ENCODE assay signal across 17 cellular contexts in the genomic region with DNA sequence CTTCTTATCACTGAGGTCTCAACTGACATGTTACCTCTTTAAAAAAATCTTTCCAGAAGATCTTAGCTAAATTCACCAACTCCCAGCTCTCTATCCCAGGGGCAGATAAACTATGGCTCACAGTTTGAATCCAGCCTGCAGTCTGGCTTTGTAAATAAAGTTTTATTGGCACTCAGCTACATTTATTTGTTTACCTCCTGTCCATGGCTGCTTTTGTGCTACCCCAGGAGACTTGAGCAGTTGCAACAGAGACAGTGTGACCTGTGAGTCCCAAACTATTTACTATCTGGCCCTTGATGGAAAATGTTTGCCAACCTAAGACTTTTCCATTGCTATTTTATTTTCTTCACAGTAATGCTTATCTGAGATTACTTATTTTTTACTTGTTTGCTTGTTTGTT.
A peak's percentile ranks its signal among the peaks of the same experiment; 100 is the strongest.
DNase-seq lines count a peak whose midpoint lies in the region; ATAC-seq, FAIRE-seq and TF ChIP-seq lines count a peak whose summit lies in the region.
"Had no signal": no experiment of that assay in that cellular context is flagged by ENCODE, and none has a peak within 500 bp of the region (broad histone marks: within the 10 kb centered on the region; RNA-seq: fewer than 3 reads in every experiment).

No MANE protein-coding gene starts in this region.

- in situ Hi-C loops in GM12878 (cut with MboI), result no loop called here

- BruUV-seq in GM12878 (replicated peaks; lab: Mats Ljungman, UMichigan), result no TSS peak

- H3K4me2 ChIP-seq in GM12878 (ENCODE audit: control insufficient read depth, insufficient read depth), result no peak overlapping the region

- ATAC-seq in activated CD4-positive, alpha-beta T cell treated with anti-CD3 and anti-CD28 coated beads for 36 hours, result no peak
- no peak for ATAC-seq in GM12878
- ATAC-seq in right cardiac atrium, result no peak

- H3K9ac ChIP-seq in GM12878 (ENCODE audit: control insufficient read depth, insufficient read depth, low read length), result no peak overlapping the region

- TF ChIP-seq EP300 in GM12878 (IDR thresholded peaks at IDR 0.05; ENCODE audit: borderline replicate concordance in 1 of 2, control insufficient read depth in 1 of 2, low read depth in 2 of 2, low read length in 2 of 2), result no peak

- no peaks in the 10 kb centered on the region for H3K27me3 ChIP-seq in GM12878 (replicated peaks in 1 of 2; ENCODE audit: control insufficient read depth in 2 of 2, insufficient read depth in 2 of 2, low read length in 1 of 2)
- H3K27me3 ChIP-seq in right cardiac atrium (ENCODE audit: control insufficient read depth, insufficient read depth), result no peaks in the 10 kb centered on the region
- no peaks in the 10 kb centered on the region for H3K27me3 ChIP-seq in BE2C

- POLR2A ChIA-PET in activated CD4-positive, alpha-beta T cell treated with anti-CD3 and anti-CD28 coated beads for 36 hours (lab: Charles Lee), result no interaction called here
- POLR2A ChIA-PET in GM12878 (lab: Charles Lee), result no interaction called here

- H3K79me2 ChIP-seq in GM12878 (ENCODE audit: control insufficient read depth, insufficient read depth, low read length), result no peaks in the 10 kb centered on the region

- no peak for TF ChIP-seq RAD21 in GM12878 (IDR thresholded peaks at IDR 0.05; ENCODE audit: insufficient read depth, low read depth, low read length)

- no peak for DNase-seq in activated CD4-positive, alpha-beta T cell treated with anti-CD3 and anti-CD28 coated beads for 36 hours
- DNase-seq in activated CD4-positive, alpha-beta T cell treated with anti-CD3 and anti-CD28 coated beads, Interleukin-2, amount 50 U/mL, for 4 hours, result no peak
- peak; percentile 62 for DNase-seq in LNCaP clone FGC (ENCODE audit: low read depth)
- no peak for DNase-seq in GM12878 (ENCODE audit: low read depth, low spot score)
- no peak for DNase-seq in progenitor cell of endocrine pancreas (ENCODE audit: low spot score, unreplicated experiment)
- DNase-seq in right cardiac atrium, result no peak
- DNase-seq in BE2C, result no peak
- DNase-seq: 8988T; C1 segment of cervical spinal cord; CD4-positive, CD25-positive, alpha-beta regulatory T cell; CD8-positive, alpha-beta memory T cell; COR-L47; DMS 273 treated with DMSO at 0.1 percent for 48 hours; GDM1; H9 had no signal

- H3K36me3 Mint-ChIP-seq in activated CD4-positive, alpha-beta T cell treated with anti-CD3 and anti-CD28 coated beads for 36 hours (ENCODE audit: low read depth), result peaks cover 34% of the 10 kb centered on the region
- H3K36me3 Mint-ChIP-seq in progenitor cell of endocrine pancreas (ENCODE audit: insufficient read depth), result peaks cover 5% of the 10 kb centered on the region
- H3K36me3 Mint-ChIP-seq: CD4-positive, CD25-positive, alpha-beta regulatory T cell had no signal

- H3K4me1 Mint-ChIP-seq in activated CD4-positive, alpha-beta T cell treated with anti-CD3 and anti-CD28 coated beads for 36 hours, result peaks cover 36% of the 10 kb centered on the region
- H3K4me1 Mint-ChIP-seq in progenitor cell of endocrine pancreas (ENCODE audit: low read depth), result peaks cover 13% of the 10 kb centered on the region
- H3K4me1 Mint-ChIP-seq: B cell; CD4-positive, CD25-positive, alpha-beta regulatory T cell; CD8-positive, alpha-beta memory T cell had no signal

- H2AFZ ChIP-seq in GM12878 (ENCODE audit: control insufficient read depth, low read depth, low read length), result no peak overlapping the region

- H3K4me3 Mint-ChIP-seq in activated CD4-positive, alpha-beta T cell treated with anti-CD3 and anti-CD28 coated beads for 36 hours, result no peak overlapping the region
- no peak overlapping the region for H3K4me3 Mint-ChIP-seq in progenitor cell of endocrine pancreas (ENCODE audit: low read depth)
- H3K4me3 Mint-ChIP-seq: B cell; CD4-positive, CD25-positive, alpha-beta regulatory T cell; CD8-positive, alpha-beta memory T cell; H9 had no signal

- H4K20me1 ChIP-seq in GM12878 (ENCODE audit: control insufficient read depth, insufficient read depth), result no peaks in the 10 kb centered on the region

- H3K27me3 Mint-ChIP-seq in activated CD4-positive, alpha-beta T cell treated with anti-CD3 and anti-CD28 coated beads for 36 hours, result no peaks in the 10 kb centered on the region
- no peaks in the 10 kb centered on the region for H3K27me3 Mint-ChIP-seq in progenitor cell of endocrine pancreas
- H3K27me3 Mint-ChIP-seq: B cell; CD4-positive, CD25-positive, alpha-beta regulatory T cell had no signal

- TF ChIP-seq POLR2A in GM12878 (IDR thresholded peaks at IDR 0.05; ENCODE audit: low read depth, low read length), result no peak

- RAD21 ChIA-PET in GM12878 (lab: Charles Lee; ENCODE audit: unreplicated experiment), result no interaction called here

- intact Hi-C loops in activated CD4-positive, alpha-beta T cell treated with anti-CD3 and anti-CD28 coated beads for 36 hours (cut with DNase I, micrococcal nuclease), result no loop called here
- intact Hi-C loops in GM12878 (cut with micrococcal nuclease; ENCODE audit: unreplicated experiment), result no loop called here
- intact Hi-C loops in right cardiac atrium (cut with DNase I), result no loop called here

- CTCF ChIA-PET in activated CD4-positive, alpha-beta T cell treated with anti-CD3 and anti-CD28 coated beads for 36 hours (lab: Charles Lee), result interaction anchor here (0.5 kb wide), 1 partner anchor 895 kb away, joined by 4 read pairs; no protein-coding TSS in a partner anchor
- CTCF ChIA-PET in GM12878 (lab: Yijun Ruan, JAX), result no interaction called here

- H3K4me3 ChIP-seq in LNCaP clone FGC (ENCODE audit: low read depth, low read length) (no peak overlapping the region), GM12878 (no peak overlapping the region), right cardiac atrium (ENCODE audit: low read length) (no peak overlapping the region), BE2C (ENCODE audit: low read depth, low read length) (no peak overlapping the region)

- peaks cover 6% of the 10 kb centered on the region for H3K9me3 Mint-ChIP-seq in activated CD4-positive, alpha-beta T cell treated with anti-CD3 and anti-CD28 coated beads for 36 hours (ENCODE audit: low read depth)
- H3K9me3 Mint-ChIP-seq in progenitor cell of endocrine pancreas (ENCODE audit: low read depth), result peaks cover 3% of the 10 kb centered on the region
- H3K9me3 Mint-ChIP-seq: CD8-positive, alpha-beta memory T cell had no signal

- H3K27ac ChIP-seq in GM12878 (ENCODE audit: control insufficient read depth, insufficient read depth), result no peak overlapping the region
- no peak overlapping the region for H3K27ac ChIP-seq in right cardiac atrium (ENCODE audit: low read length)

- TF ChIP-seq CTCF in LNCaP clone FGC (IDR thresholded peaks at IDR 0.05; ENCODE audit: control insufficient read depth, extremely low read depth, insufficient read depth) (no peak), GM12878 (IDR thresholded peaks at IDR 0.05 in 2 of 3, conservative IDR thresholded peaks at IDR 0.05 in 1 of 3; ENCODE audit: control insufficient read depth in 2 of 3, extremely low read depth in 1 of 3, insufficient read depth in 1 of 3, low read depth in 3 of 3, low read length in 3 of 3) (no peak), progenitor cell of endocrine pancreas (IDR thresholded peaks at IDR 0.05; ENCODE audit: unreplicated experiment) (no peak), BE2C (IDR thresholded peaks at IDR 0.05; ENCODE audit: low read depth, low read length) (no peak)

- H3K27ac Mint-ChIP-seq in activated CD4-positive, alpha-beta T cell treated with anti-CD3 and anti-CD28 coated beads for 36 hours, result peak overlapping the region; percentile 61
- H3K27ac Mint-ChIP-seq in progenitor cell of endocrine pancreas, result peak overlapping the region; percentile 28
- H3K27ac Mint-ChIP-seq: B cell; CD4-positive, CD25-positive, alpha-beta regulatory T cell; CD8-positive, alpha-beta memory T cell; H9 had no signal

- H3K9me3 ChIP-seq in GM12878 (replicated peaks; ENCODE audit: control insufficient read depth, insufficient read depth, low read length), result no peaks in the 10 kb centered on the region
- H3K9me3 ChIP-seq in right cardiac atrium (ENCODE audit: control insufficient read depth, low read length), result no peaks in the 10 kb centered on the region
- H3K9me3 ChIP-seq in BE2C, result no peaks in the 10 kb centered on the region

- H3K4me1 ChIP-seq in GM12878 (ENCODE audit: control insufficient read depth, insufficient read depth, low read length) (no peaks in the 10 kb centered on the region), right cardiac atrium (ENCODE audit: control insufficient read depth, insufficient read depth, low read length) (no peaks in the 10 kb centered on the region), BE2C (no peaks in the 10 kb centered on the region)

- SMC1A ChIA-PET in GM12878 (lab: Charles Lee; ENCODE audit: uncharacterized antibody, unreplicated experiment), result interaction anchor here (0.7 kb wide), 1 partner anchor 90 kb away, joined by 3 read pairs; no protein-coding TSS in a partner anchor

- FAIRE-seq in GM12878 (lab: Jason Lieb, UNC), result no peak
- FAIRE-seq: H1 had no signal

- H3K36me3 ChIP-seq in GM12878 (ENCODE audit: control insufficient read depth in 2 of 2, insufficient read depth in 2 of 2, low read length in 1 of 2), result no peaks in the 10 kb centered on the region
- H3K36me3 ChIP-seq in BE2C, result no peaks in the 10 kb centered on the region

TF ChIP-seq in GM12878, 131 proteins besides CTCF, POLR2A, EP300 and RAD21 (continues in another document):
- TF ChIP-seq BACH1 (IDR thresholded peaks at IDR 0.05; ENCODE audit: borderline replicate concordance), result no peak
- no peak for TF ChIP-seq KDM1A (IDR thresholded peaks at IDR 0.05; ENCODE audit: borderline replicate concordance)
